Comparison of ENCODE assay signal across 1 cellular context in genomic region chr19:40341601-40342482, GRCh38.
TF ChIP-seq lines count a peak whose summit lies in the region.

No MANE protein-coding gene starts in this region.

TF ChIP-seq in GM23338, 12 proteins besides CTCF, POLR2A, EP300 and RAD21:
- TF ChIP-seq ZNF114 (CRISPR knock-in tag; IDR thresholded peaks at IDR 0.05) (no peak), ZNF462 (CRISPR knock-in tag; IDR thresholded peaks at IDR 0.05) (no peak), EZH2 (IDR thresholded peaks at IDR 0.05; ENCODE audit: low read depth, unreplicated experiment) (no peak), ZNF331 (CRISPR knock-in tag; IDR thresholded peaks at IDR 0.05; ENCODE audit: low read depth) (no peak), JUNB (IDR thresholded peaks at IDR 0.05; ENCODE audit: unreplicated experiment) (no peak), REST (IDR thresholded peaks at IDR 0.05; ENCODE audit: unreplicated experiment) (no peak), POLR2AphosphoS5 (IDR thresholded peaks at IDR 0.05; ENCODE audit: low read depth) (no peak), CREB1 (CRISPR knock-in tag; IDR thresholded peaks at IDR 0.05; ENCODE audit: low read depth) (no peak), STAT1 (IDR thresholded peaks at IDR 0.05; ENCODE audit: unreplicated experiment) (no peak), NANOG (IDR thresholded peaks at IDR 0.05; ENCODE audit: borderline replicate concordance) (no peak), EZH2phosphoT487 (IDR thresholded peaks at IDR 0.05; ENCODE audit: unreplicated experiment) (no peak), ETS1 (IDR thresholded peaks at IDR 0.05) (no peak)
TF ChIP-seq in GM23338: peak in this region for 0.
